ENCODE assay signal across 21 cellular contexts in the genomic region with DNA sequence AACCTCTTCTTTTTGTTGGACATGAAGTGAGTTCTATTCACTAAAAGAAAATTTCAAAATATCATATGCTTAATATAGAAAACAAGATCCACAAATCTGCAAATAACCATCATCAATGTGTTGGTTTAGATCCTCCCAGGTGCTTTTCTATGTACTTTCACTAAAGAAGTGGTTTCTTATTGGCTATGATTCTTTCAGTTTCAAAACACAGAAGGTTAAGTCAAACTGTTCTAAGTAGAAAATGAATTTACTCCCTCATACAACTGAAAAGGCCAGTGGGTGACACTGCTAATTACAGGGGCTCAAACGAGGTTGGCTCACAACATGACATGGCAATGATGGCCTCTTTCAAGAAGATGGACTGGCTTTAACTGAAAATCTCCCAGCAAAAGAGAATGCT.
DNase-seq lines count a peak whose midpoint lies in the region; ATAC-seq, FAIRE-seq and TF ChIP-seq lines count a peak whose summit lies in the region.
"Had no signal": no experiment of that assay in that cellular context is flagged by ENCODE, and none has a peak within 500 bp of the region (broad histone marks: within the 10 kb centered on the region; RNA-seq: fewer than 3 reads in every experiment).

No MANE protein-coding gene starts in this region.

- peaks cover 17% of the 10 kb centered on the region for H3K4me1 ChIP-seq in MM.1S (ENCODE audit: low read length)
- H3K4me1 ChIP-seq: A549 had no signal

- peaks cover 4% of the 10 kb centered on the region; the same call in 1 of the 2 replicates for H3K27me3 ChIP-seq in MM.1S (replicated peaks; ENCODE audit: insufficient read depth, low read length)
- H3K27me3 ChIP-seq: BLaER1 treated with 17β-estradiol and CSF1 and Interleukin-3, amounts not matched to agents 10 nM and 100 nM had no signal

- no peaks in the 10 kb centered on the region for H3K36me3 ChIP-seq in MM.1S (replicated peaks; ENCODE audit: insufficient read depth, low read length)
- H3K36me3 ChIP-seq: BLaER1 treated with 17β-estradiol and CSF1 and Interleukin-3, amounts not matched to agents 10 nM and 100 nM had no signal

- H3K9me3 ChIP-seq in MM.1S (replicated peaks; ENCODE audit: insufficient read depth, low read length), result no peaks in the 10 kb centered on the region
- H3K9me3 ChIP-seq: A549 had no signal

- FAIRE-seq in D721Med (lab: Jason Lieb, UNC), result peak; percentile 86
- FAIRE-seq: A549, G401.6, GM12891 had no signal

- peak overlapping the region; percentile 33; the same call in 1 of the 2 replicates for H3K4me2 ChIP-seq in MM.1S (ENCODE audit: low read depth, low read length)
- H3K4me2 ChIP-seq: A549 had no signal

- TF ChIP-seq CTCF in D721Med (IDR thresholded peaks at IDR 0.05; ENCODE audit: insufficient read depth, missing control alignments) (no peak), MM.1S (IDR thresholded peaks at IDR 0.05; ENCODE audit: low read length) (no peak)

- ATAC-seq in GM18867 (IDR thresholded peaks at IDR 0.05; ENCODE audit: unreplicated experiment) (peak; percentile 53), HG02798 (IDR thresholded peaks at IDR 0.05; ENCODE audit: poor library complexity, unreplicated experiment) (no peak), HG03025 (IDR thresholded peaks at IDR 0.05; ENCODE audit: low FRiP score, unreplicated experiment) (no peak), GM21367 (IDR thresholded peaks at IDR 0.05; ENCODE audit: unreplicated experiment) (no peak)
- ATAC-seq: A549 had no signal

- no peaks in the 10 kb centered on the region for H4K20me1 ChIP-seq in MM.1S (ENCODE audit: insufficient read depth, low read length)
- H4K20me1 ChIP-seq: BLaER1 treated with 17β-estradiol and CSF1 and Interleukin-3, amounts not matched to agents 10 nM and 100 nM had no signal

- H3K4me3 ChIP-seq in MM.1S (ENCODE audit: low read length), result no peak overlapping the region
- H3K4me3 ChIP-seq: A549; BLaER1 treated with 17β-estradiol and CSF1 and Interleukin-3, amounts not matched to agents 10 nM and 100 nM had no signal

- H3F3A ChIP-seq in MM.1S (ENCODE audit: insufficient read depth, low read length), result 0 out of 2 replicates have a peak, but pooled peaks cover 2% of the 10 kb centered on the region

- no peak overlapping the region for H2AFZ ChIP-seq in MM.1S (ENCODE audit: low read length)

- DNase-seq in D721Med (ENCODE audit: insufficient read length, low spot score), result no peak
- DNase-seq in MM.1S, result peak; percentile 53
- DNase-seq: AML-193; CD4-positive, alpha-beta T cell; CD8-positive, alpha-beta memory T cell; COR-L47; DMS 273 treated with DMSO at 0.1 percent for 48 hours; DMS153; DMS53; DMS79; GF-D8 had no signal

- H3K79me2 ChIP-seq in MM.1S (ENCODE audit: low read length), result no peaks in the 10 kb centered on the region

- no peak overlapping the region for H3K27ac ChIP-seq in MM.1S (ENCODE audit: low read length)
- H3K27ac ChIP-seq: 22Rv1, A549, C4-2B had no signal

- H3K9ac ChIP-seq in MM.1S (ENCODE audit: low read length), result no peak overlapping the region
- H3K9ac ChIP-seq: BLaER1 treated with 17β-estradiol and CSF1 and Interleukin-3, amounts not matched to agents 10 nM and 100 nM had no signal

- H3K9me2 ChIP-seq in MM.1S (replicated peaks; ENCODE audit: insufficient read depth, low read length), result no peaks in the 10 kb centered on the region
